7 cellular contexts compared by ENCODE assay signal in the genomic region with DNA sequence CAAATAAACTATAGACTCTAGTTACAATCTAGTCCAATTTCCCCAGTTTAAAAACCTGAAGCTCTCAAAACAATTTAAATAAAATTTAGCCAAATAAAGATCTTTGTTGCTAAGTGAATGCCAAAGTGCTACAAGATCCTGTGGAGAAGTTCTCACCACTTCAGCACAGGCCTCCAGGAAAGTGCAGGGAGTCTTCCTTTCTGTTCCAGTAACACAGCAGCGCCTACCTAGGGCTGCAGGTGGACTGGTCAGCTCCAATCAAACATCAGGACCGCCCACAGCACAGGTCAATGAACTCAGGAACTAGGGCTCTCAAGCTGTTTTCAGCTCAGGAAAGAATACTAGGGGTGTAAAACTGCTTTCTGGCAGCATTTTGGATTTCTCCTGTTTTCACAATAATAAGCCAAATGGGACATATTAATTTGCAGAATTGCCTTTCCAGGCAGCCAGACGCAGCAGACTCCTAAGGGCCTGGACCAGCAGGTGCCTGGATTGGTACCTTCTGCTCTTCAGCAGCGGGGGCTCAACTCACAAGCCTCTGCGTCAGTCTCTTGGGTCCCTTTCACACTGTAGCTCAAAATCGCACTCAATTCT. TPM values are rescaled to one million over a fixed set of nuclear protein-coding genes. Genes with fewer than 3 reads are reported as not detected.
DNase-seq lines count a peak whose midpoint lies in the region; ATAC-seq, FAIRE-seq and TF ChIP-seq lines count a peak whose summit lies in the region.

No MANE protein-coding gene starts in this region.

- H3K9me3 ChIP-seq in Panc1 (ENCODE audit: control insufficient read depth, insufficient read depth, low read depth, low read length): no peaks in the 10 kb centered on the region
- no peaks in the 10 kb centered on the region for H3K9me3 ChIP-seq in hepatocyte (ENCODE audit: low read depth)
- H3K9me3 ChIP-seq in pancreas: no peaks in the 10 kb centered on the region

- POLR2A ChIA-PET in Panc1 (lab: Charles Lee): no interaction called here

- 43% methylated on average over 6 of the region's 6 CpGs for WGBS in hepatocyte (ENCODE audit: low lambda C conversion rate, missing lambda C conversion rate)
- 7 to 9% methylated on average over 6 of the region's 6 CpGs for WGBS in pancreas, 2 donors

- DNase-seq in GM10266 (ENCODE audit: extremely low spot score) (peak; percentile 28), Panc1 (ENCODE audit: low read depth, low spot score) (no peak), hepatocyte (ENCODE audit: low spot score) (peak; percentile 40), pancreas (peak; percentile 66 to 79 (median 74)), substantia nigra (lab: John Stamatoyannopoulos, UW) (no peak), medulla oblongata (ENCODE audit: extremely low spot score) (no peak)

- BruUV-seq in Panc1 (replicated peaks; lab: Mats Ljungman, UMichigan): no TSS peak

- H3K79me2 ChIP-seq in hepatocyte: peaks cover 11% of the 10 kb centered on the region

- peaks cover 9% of the 10 kb centered on the region; the same call in 1 of the 2 replicates for H3K4me1 ChIP-seq in Panc1 (ENCODE audit: control insufficient read depth, insufficient read depth, low read length)
- H3K4me1 ChIP-seq in hepatocyte (ENCODE audit: insufficient read depth): peaks cover 20% of the 10 kb centered on the region
- H3K4me1 ChIP-seq in pancreas: peaks cover 11 to 36% (median 35%) of the 10 kb centered on the region in 3 donors

- H2AFZ ChIP-seq in hepatocyte: no peak overlapping the region

- H3K27ac ChIP-seq in Panc1 (ENCODE audit: low read length): no peak overlapping the region
- peak overlapping the region; percentile 95 for H3K27ac ChIP-seq in hepatocyte
- H3K27ac ChIP-seq in pancreas: peak overlapping the region; percentile 88 to 97 (median 94)
- no peak overlapping the region for H3K27ac ChIP-seq in substantia nigra (ENCODE audit: low read depth, low read length, poor library complexity, severe bottlenecking)

- FAIRE-seq in pancreas (lab: Jason Lieb, UNC): no peak

- intact Hi-C loops in Panc1 (cut with micrococcal nuclease; ENCODE audit: unreplicated experiment): no loop called here
- intact Hi-C loops in pancreas (cut with DNase I): no loop called here

- no peaks in the 10 kb centered on the region for H3K9me2 ChIP-seq in hepatocyte (replicated peaks; ENCODE audit: insufficient read depth)

- peaks cover 2% of the 10 kb centered on the region; the same call in 1 of the 2 replicates for H3K36me3 ChIP-seq in Panc1 (ENCODE audit: control insufficient read depth, insufficient read depth, low read length)
- no peaks in the 10 kb centered on the region for H3K36me3 ChIP-seq in hepatocyte (replicated peaks; ENCODE audit: insufficient read depth, low read depth)
- no peaks in the 10 kb centered on the region for H3K36me3 ChIP-seq in pancreas

- peak overlapping the region; percentile 89 for H3K4me2 ChIP-seq in hepatocyte

- H3K27me3 ChIP-seq in Panc1 (ENCODE audit: control insufficient read depth, insufficient read depth, low read length) (peaks cover 38% of the 10 kb centered on the region), hepatocyte (peaks cover 24% of the 10 kb centered on the region), pancreas (no peaks in the 10 kb centered on the region)

- no peak for TF ChIP-seq CTCF in GM10266 (IDR thresholded peaks at IDR 0.05; ENCODE audit: control insufficient read depth, insufficient read depth, low read depth, missing control alignments)
- TF ChIP-seq CTCF in Panc1 (IDR thresholded peaks at IDR 0.05): no peak
- TF ChIP-seq CTCF in hepatocyte (IDR thresholded peaks at IDR 0.05; ENCODE audit: poor library complexity): no peak
- no peak for TF ChIP-seq CTCF in pancreas (IDR thresholded peaks at IDR 0.05)

- H3K4me3 ChIP-seq in Panc1 (ENCODE audit: low read depth in 2 of 2, low read length in 2 of 2) (no peak overlapping the region), hepatocyte (peak overlapping the region; percentile 79), pancreas (peak overlapping the region; percentile 53 to 90 (median 74))

- in situ Hi-C loops in Panc1 (cut with HindIII; ENCODE audit: low pct_unique_long_range_greater_than_20kb, low sequenced_read_pairs): no loop called here

- ATAC-seq in Panc1: 0 out of 2 replicates have a peak, but pooled peaks have one; percentile 16
- peak; percentile 46 to 72 (median 66) for ATAC-seq in pancreas
- ATAC-seq in GM19455 (IDR thresholded peaks at IDR 0.05; ENCODE audit: unreplicated experiment): no peak

- CTCF ChIA-PET in Panc1 (lab: Charles Lee): no interaction called here

- H4K20me1 ChIP-seq in hepatocyte (ENCODE audit: insufficient read depth, poor library complexity, severe bottlenecking): peaks cover 7% of the 10 kb centered on the region

RNA-seq across cellular contexts. Expression of gene FAM110C, which starts 1.5 kb away (rescaled TPM):
- 0.13 TPM for total RNA-seq in Panc1 (2021; ENCODE audit: unreplicated experiment)
- not detected for polyA plus RNA-seq in Panc1 (2012; ENCODE audit: insufficient read length)
- total RNA-seq in hepatocyte: 10.2 and 11.2 TPM in 2 replicates
- 6.6 and 10.1 TPM in 2 replicates for polyA plus RNA-seq in hepatocyte
- 10 to 100 TPM in 5 of 6 donors, 1 to 10 TPM in 1; 6.9 to 13.3 (median 10.3) TPM for total RNA-seq in pancreas
- 10 to 100 TPM; 11.6 to 22.4 TPM for polyA plus RNA-seq in pancreas

Comparison
In these comparisons a context has a peak if more than half of its experiments do, and no peak if none do; other contexts are left out.
1. DNase-seq: peak in GM10266 (single experiment), hepatocyte (single experiment) and pancreas (6 of 6); none in Panc1 (single experiment), substantia nigra (0 of 49) and medulla oblongata (single experiment).
2. H3K27ac ChIP-seq: peak in hepatocyte (single experiment) and pancreas (4 of 4); none in Panc1 (single experiment) and substantia nigra (single experiment).
3. H3K4me3 ChIP-seq: peak in hepatocyte (single experiment) and pancreas (4 of 4); none in Panc1 (0 of 2).